In genomic region chr2:143688815-143689214, GRCh38 we compare ENCODE assay signal across 23 cellular contexts.
"Had no signal": no experiment of that assay in that cellular context is flagged by ENCODE, and none has a peak within 500 bp of the region (broad histone marks: within the 10 kb centered on the region; RNA-seq: fewer than 3 reads in every experiment).

No MANE protein-coding gene starts in this region.

- H3K9me3 ChIP-seq: SK-N-SH had no signal

- H3K27me3 ChIP-seq: brain microvascular endothelial cell, cardiac muscle cell had no signal

- H3K27me3 Mint-ChIP-seq: activated CD8-positive, alpha-beta memory T cell treated with anti-CD3 and anti-CD28 coated beads, Interleukin-2, amount 10 ng/mL, durations not matched to agents 7 days and 5 days had no signal

- H3K36me3 ChIP-seq: brain microvascular endothelial cell, cardiac muscle cell had no signal

- H3K9me3 Mint-ChIP-seq: activated T-cell treated with anti-CD3 and anti-CD28 coated beads, Interleukin-2, amount 50 U/mL, for 4 hours; activated T-helper 2 cell treated with anti-CD3 and anti-CD28 coated beads, Interferon-gamma antibody, Interleukin-2, Interleukin-4, amounts not matched to agents 10 μg/mL and 5 μg/mL and 100 μg/mL, durations not matched to agents 14 hours and 24 hours and 36 hours had no signal

- H3K9ac ChIP-seq: SK-N-SH had no signal

- H3K4me3 ChIP-seq: cardiac muscle cell had no signal

- H3K27ac Mint-ChIP-seq: activated CD8-positive, alpha-beta memory T cell treated with anti-CD3 and anti-CD28 coated beads, Interleukin-2, amount 10 ng/mL, durations not matched to agents 7 days and 5 days; activated T-helper 2 cell treated with anti-CD3 and anti-CD28 coated beads, Interferon-gamma antibody, Interleukin-2, Interleukin-4, amounts not matched to agents 10 μg/mL and 5 μg/mL and 100 μg/mL, durations not matched to agents 14 hours and 24 hours and 36 hours had no signal

- H3K27ac ChIP-seq: brain microvascular endothelial cell, cardiac muscle cell had no signal

- H3K4me2 ChIP-seq: SK-N-SH had no signal

- DNase-seq: activated CD4-positive, alpha-beta T cell treated with anti-CD3 and anti-CD28 coated beads for 4 hours; activated CD8-positive, alpha-beta memory T cell treated with anti-CD3 and anti-CD28 coated beads, Interleukin-2, amount 10 ng/mL, durations not matched to agents 7 days and 5 days; activated gamma-delta T cell treated with Interleukin-2 at 50 U/mL for 16 hours; activated naive CD4-positive, alpha-beta T cell treated with anti-CD3 and anti-CD28 coated beads, Interleukin-2, amount 50 U/mL, for 16 hours; activated T-cell treated with anti-CD3 and anti-CD28 coated beads, Interleukin-2, amount 50 U/mL, for 4 hours; brain microvascular endothelial cell; Kasumi-1; NCI-H1105 treated with DMSO at 0.1 percent for 48 hours; NCI-H1436 treated with DMSO at 0.1 percent for 48 hours; NCI-H187; NCI-H2081; NCI-H510A treated with DMSO at 0.1 percent for 48 hours; NCI-H69; NK-92 treated with Interleukin-12 subunit alpha and Interleukin-12 subunit beta, amount 100 ng/mL, for 24 hours; OCI-M1; RPMI8226; SK-N-SH; T-helper 1 cell had no signal

- ATAC-seq: activated CD4-positive, CD25-positive, alpha-beta regulatory T cell treated with anti-CD3 and anti-CD28 coated beads, Interleukin-2, amount 50 U/mL, for 24 hours; activated CD8-positive, alpha-beta memory T cell treated with anti-CD3 and anti-CD28 coated beads, Interleukin-2, amount 10 ng/mL, durations not matched to agents 7 days and 5 days; activated T-cell treated with anti-CD3 and anti-CD28 coated beads, Interleukin-2, amount 50 U/mL, for 4 hours; Panc1; Right ventricle myocardium inferior had no signal

- H3K4me3 Mint-ChIP-seq: activated CD8-positive, alpha-beta memory T cell treated with anti-CD3 and anti-CD28 coated beads, Interleukin-2, amount 10 ng/mL, durations not matched to agents 7 days and 5 days; activated T-cell treated with anti-CD3 and anti-CD28 coated beads, Interleukin-2, amount 50 U/mL, for 4 hours had no signal
